Comparison of ENCODE assay signal across 8 cellular contexts in the genomic region with DNA sequence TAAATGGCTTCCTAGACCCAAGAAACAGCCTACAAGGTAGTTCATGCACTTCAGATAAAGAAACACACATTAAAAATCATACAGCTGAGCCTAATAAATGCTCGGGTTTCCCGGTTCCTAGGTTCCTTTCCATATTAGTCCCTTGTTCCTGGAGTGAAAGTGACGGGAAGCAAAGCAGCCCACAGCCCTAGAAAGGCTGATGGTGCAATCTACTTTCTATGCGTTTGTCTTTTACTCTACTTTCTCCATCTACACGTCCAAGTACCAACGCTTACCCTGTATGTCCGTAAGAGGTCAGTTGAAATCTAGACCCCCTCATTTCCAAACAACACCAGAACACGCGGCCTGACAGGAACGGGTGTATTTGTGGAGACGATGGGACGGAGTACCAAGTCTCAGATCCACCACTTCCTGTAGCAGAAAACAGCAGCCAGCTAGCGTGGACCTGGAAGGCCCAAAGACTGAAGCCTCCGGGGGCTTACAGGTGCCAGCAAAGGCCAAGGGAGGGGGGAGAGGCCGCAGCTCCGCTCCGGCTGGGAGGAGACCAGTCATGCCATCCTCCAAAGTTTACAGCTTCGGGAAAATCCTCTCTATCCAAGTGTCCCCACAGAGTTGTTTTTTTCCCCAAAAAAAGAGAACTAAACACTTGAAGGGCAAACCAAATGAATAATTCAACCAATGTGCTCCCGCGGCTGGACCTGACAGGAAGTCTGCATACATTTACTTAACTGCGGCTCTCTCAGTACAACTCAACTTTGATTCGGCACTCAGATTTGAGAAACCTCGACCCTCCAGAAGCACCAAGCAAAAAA. TPM values are rescaled to one million over a fixed set of nuclear protein-coding genes. Genes with fewer than 3 reads are reported as not detected.
DNase-seq lines count a peak whose midpoint lies in the region; ATAC-seq and TF ChIP-seq lines count a peak whose summit lies in the region.

No MANE protein-coding gene starts in this region.

- H3K9ac ChIP-seq in OCI-LY1 (ENCODE audit: low read length), result no peak overlapping the region

- no peaks in the 10 kb centered on the region for H3K36me3 ChIP-seq in OCI-LY1 (ENCODE audit: insufficient read depth, low read length)
- peaks cover 0 to 4% (median 0%) of the 10 kb centered on the region in 3 donors for H3K36me3 ChIP-seq in tibial nerve

- no peak for TF ChIP-seq EP300 in tibial nerve (IDR thresholded peaks at IDR 0.05)

- no peak for TF ChIP-seq POLR2A in tibial nerve (IDR thresholded peaks at IDR 0.05)

- H3F3A ChIP-seq in OCI-LY1 (ENCODE audit: insufficient read depth, low read length), result no peaks in the 10 kb centered on the region

- no peaks in the 10 kb centered on the region for H3K9me2 ChIP-seq in OCI-LY1 (ENCODE audit: low read depth, low read length)

- peak; percentile 43 for ATAC-seq in GM21367 (IDR thresholded peaks at IDR 0.05; ENCODE audit: unreplicated experiment)
- ATAC-seq in left cardiac atrium, result peak; percentile 19 to 38
- ATAC-seq in left colon, result no peak

- H2AFZ ChIP-seq in OCI-LY1 (ENCODE audit: low read length), result no peak overlapping the region

- H3K79me2 ChIP-seq in OCI-LY1 (ENCODE audit: insufficient read depth, low read length), result peaks cover 58% of the 10 kb centered on the region

- H3K4me1 ChIP-seq in OCI-LY1 (ENCODE audit: insufficient read depth, low read length, severe bottlenecking), result peaks cover 47% of the 10 kb centered on the region
- H3K4me1 ChIP-seq in tibial nerve, result peaks cover 0 to 77% (median 45%) of the 10 kb centered on the region in 4 donors

- TF ChIP-seq CTCF in AG09309 (IDR thresholded peaks at IDR 0.05; ENCODE audit: control insufficient read depth, insufficient read depth, low read depth, low read length, missing control alignments) (no peak), OCI-LY1 (IDR thresholded peaks at IDR 0.05; ENCODE audit: low read length) (no peak), tibial nerve (IDR thresholded peaks at IDR 0.05) (no peak)

- H4K20me1 ChIP-seq in OCI-LY1 (ENCODE audit: insufficient read depth, low read length), result no peaks in the 10 kb centered on the region

- H3K27ac ChIP-seq in OCI-LY1 (ENCODE audit: low read depth, low read length, poor library complexity, severe bottlenecking), result no peak overlapping the region
- peak overlapping the region in 3 of 4 donors; percentile 40 to 73 (median 62) for H3K27ac ChIP-seq in tibial nerve

- 49 to 56% methylated on average over 23 of the region's 23 CpGs for WGBS in tibial nerve, 2 donors

- H3K27me3 ChIP-seq in OCI-LY1 (ENCODE audit: insufficient read depth, low read length), result no peaks in the 10 kb centered on the region
- no peaks in the 10 kb centered on the region for H3K27me3 ChIP-seq in tibial nerve

- peak overlapping the region; percentile 36 for H3K4me2 ChIP-seq in OCI-LY1 (ENCODE audit: low read length)

- intact Hi-C loops in left cardiac atrium (cut with DNase I) (no loop called here), left colon (cut with DNase I, micrococcal nuclease) (no loop called here)

- DNase-seq in AG09309 (ENCODE audit: low read depth) (no peak), left cardiac atrium (no peak), tibial nerve (ENCODE audit: low spot score in 2 of 2) (no peak), glomerular visceral epithelial cell (ENCODE audit: extremely low spot score) (no peak), left colon (no peak), inferior parietal cortex (ENCODE audit: extremely low spot score) (no peak)

- H3K4me3 ChIP-seq in AG09309 (ENCODE audit: control insufficient read depth, low read depth, low read length), result peak overlapping the region; percentile 7; the same call in 1 of the 2 replicates
- H3K4me3 ChIP-seq in OCI-LY1 (ENCODE audit: low read depth, low read length, poor library complexity, severe bottlenecking), result peak overlapping the region; percentile 15
- H3K4me3 ChIP-seq in tibial nerve, result peak overlapping the region in 2 of 4 donors; percentile 9 to 32

- no peaks in the 10 kb centered on the region for H3K9me3 ChIP-seq in OCI-LY1 (ENCODE audit: low read length)
- no peaks in the 10 kb centered on the region for H3K9me3 ChIP-seq in tibial nerve

RNA-seq across cellular contexts. Expression of gene STK24, which starts 34.1 kb away (rescaled TPM):
- total RNA-seq in left cardiac atrium (10 to 100 TPM; 57.6 to 62.2 TPM), tibial nerve (10 to 100 TPM; 49.8 to 68.9 (median 57.0) TPM), left colon (100 to 1,000 TPM; 204 to 205 TPM)
